ENCODE assay signal across 11 cellular contexts in genomic region chr3:160757624-160758106, GRCh38. TPM values are rescaled to one million over a fixed set of nuclear protein-coding genes. Genes with fewer than 3 reads are reported as not detected.
DNase-seq lines count a peak whose midpoint lies in the region; ATAC-seq and TF ChIP-seq lines count a peak whose summit lies in the region.
"Had no signal": no experiment of that assay in that cellular context is flagged by ENCODE, and none has a peak within 500 bp of the region (broad histone marks: within the 10 kb centered on the region; RNA-seq: fewer than 3 reads in every experiment).

No MANE protein-coding gene starts in this region.

- intact Hi-C loops in cardiac septum (cut with DNase I) (loop anchor here (2.0 to 5.0 kb wide), 4 partner anchors 43 to 185 kb away; no protein-coding TSS in a partner anchor), colonic mucosa (cut with DNase I) (no loop called here)

- H3K4me3 ChIP-seq in right atrium auricular region (peak overlapping the region; percentile 72 to 95), colonic mucosa (peak overlapping the region; percentile 24), muscle layer of colon (ENCODE audit: low read depth in 1 of 2, low read length in 2 of 2) (peak overlapping the region; percentile 88 to 98)

- DNase-seq in right atrium auricular region (ENCODE audit: low spot score) (no peak), cardiac septum (ENCODE audit: low spot score) (no peak), colonic mucosa (no peak), KBM-7 (no peak)
- no peak for DNase-seq in central memory CD4-positive, alpha-beta T cell
- DNase-seq: activated naive CD4-positive, alpha-beta T cell treated with Interleukin-2 at 50 U/mL for 16 hours; DMS 273 treated with DMSO at 0.1 percent for 48 hours; NCI-H1930 had no signal

- in situ Hi-C loops in KBM-7 (cut with MboI; ENCODE audit: low pct_unique_long_range_greater_than_20kb, low sequenced_read_pairs), result no loop called here

- ATAC-seq in activated CD4-positive, CD25-positive, alpha-beta regulatory T cell treated with anti-CD3 and anti-CD28 coated beads, Interleukin-2, amount 50 U/mL, for 24 hours, result no peak
- ATAC-seq in HG03354 (IDR thresholded peaks at IDR 0.05; ENCODE audit: poor library complexity, severe bottlenecking, unreplicated experiment), result no peak

- H3K9me3 ChIP-seq in right atrium auricular region (no peaks in the 10 kb centered on the region), colonic mucosa (no peaks in the 10 kb centered on the region), muscle layer of colon (ENCODE audit: low read length) (no peaks in the 10 kb centered on the region)

- no peaks in the 10 kb centered on the region for H3K27me3 ChIP-seq in right atrium auricular region
- H3K27me3 ChIP-seq in colonic mucosa, result no peaks in the 10 kb centered on the region
- no peaks in the 10 kb centered on the region for H3K27me3 ChIP-seq in muscle layer of colon (ENCODE audit: control insufficient read depth in 1 of 2, insufficient read depth in 2 of 2, low read length in 2 of 2)

- H3K36me3 ChIP-seq in right atrium auricular region, result no peaks in the 10 kb centered on the region
- H3K36me3 ChIP-seq in colonic mucosa, result no peaks in the 10 kb centered on the region
- H3K36me3 ChIP-seq in muscle layer of colon (ENCODE audit: insufficient read depth, low read length), result no peaks in the 10 kb centered on the region

- H3K27ac ChIP-seq in right atrium auricular region, result peak overlapping the region; percentile 47 to 95
- no peak overlapping the region for H3K27ac ChIP-seq in colonic mucosa
- no peak overlapping the region for H3K27ac ChIP-seq in muscle layer of colon (ENCODE audit: low read depth, low read length)

- peaks cover 0 to 25% of the 10 kb centered on the region in 2 donors for H3K4me1 ChIP-seq in right atrium auricular region
- H3K4me1 ChIP-seq in colonic mucosa, result peaks cover 5% of the 10 kb centered on the region
- peaks cover 33% of the 10 kb centered on the region for H3K4me1 ChIP-seq in muscle layer of colon (ENCODE audit: insufficient read depth, low read length)

- no peak for TF ChIP-seq CTCF in right atrium auricular region (IDR thresholded peaks at IDR 0.05)
- TF ChIP-seq CTCF in colonic mucosa (IDR thresholded peaks at IDR 0.05), result no peak

- H3K9ac ChIP-seq in colonic mucosa (ENCODE audit: low read depth in 2 of 2, low read length in 2 of 2) (no peak overlapping the region), muscle layer of colon (ENCODE audit: low read length) (no peak overlapping the region)

RNA-seq across cellular contexts. Expression of gene PPM1L, which starts 1.6 kb away (rescaled TPM):
- total RNA-seq in right atrium auricular region (10 to 100 TPM; 23.8 to 47.4 TPM), cardiac septum (28.8 TPM), colonic mucosa (10 to 100 TPM; 15.0 to 15.6 TPM)

Comparison
In these comparisons a context has a peak if more than half of its experiments do, and no peak if none do; other contexts are left out.
1. H3K27ac ChIP-seq: peak in right atrium auricular region (2 of 2); none in colonic mucosa (single experiment) and muscle layer of colon (single experiment).
2. H3K4me3 ChIP-seq: peak in every context shown above with its lines; median percentile 93 in muscle layer of colon; 84 in right atrium auricular region; 24 in colonic mucosa.